ENCODE assay signal across 1 cellular context in the genomic region with DNA sequence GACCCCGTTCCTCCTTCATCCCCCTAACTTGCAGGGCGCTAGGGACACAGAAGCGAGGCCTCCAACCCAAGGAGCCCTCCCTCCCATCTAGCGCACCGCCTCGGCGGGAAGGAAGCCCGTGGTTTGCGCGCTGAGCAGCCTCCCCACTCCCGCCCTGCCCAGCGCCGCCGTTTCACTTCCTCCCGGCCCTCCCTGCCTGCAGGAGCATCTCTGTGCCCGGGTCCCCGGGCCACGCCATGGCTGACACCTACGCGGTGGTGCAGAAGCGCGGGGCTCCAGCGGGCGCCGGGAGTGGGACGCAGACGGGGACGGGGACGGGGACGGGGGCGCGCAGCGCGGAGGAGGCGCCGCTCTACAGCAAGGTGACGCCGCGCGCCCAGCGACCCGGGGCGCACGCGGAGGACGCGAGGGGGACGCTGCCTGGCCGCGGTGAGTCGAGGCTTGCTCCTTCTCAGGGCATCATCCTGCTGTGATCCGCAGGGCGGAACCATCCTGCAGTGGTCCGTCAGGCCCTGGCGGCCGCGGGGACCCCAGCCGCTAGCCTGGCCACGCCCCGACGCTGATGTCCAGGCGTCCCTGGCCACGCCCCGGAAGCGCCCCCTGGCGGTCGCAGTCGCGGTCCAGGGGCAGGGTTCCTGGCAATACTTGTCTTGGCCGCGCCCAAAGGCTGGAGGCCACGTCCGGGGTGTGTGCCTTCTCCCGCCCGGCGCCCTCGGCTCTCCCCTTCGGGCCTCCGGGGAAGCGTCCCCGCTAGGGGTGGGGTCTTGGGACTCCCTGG.
A peak's percentile ranks its signal among the peaks of the same experiment; 100 is the strongest.
TF ChIP-seq lines count a peak whose summit lies in the region.

No MANE protein-coding gene starts in this region.

TF ChIP-seq in GM12878, 131 proteins besides CTCF, POLR2A, EP300 and RAD21 (continued from another document):
- TF ChIP-seq ZNF687 (IDR thresholded peaks at IDR 0.05) (peak; percentile 50), RBBP5 (conservative IDR thresholded peaks at IDR 0.05) (no peak), TARDBP (IDR thresholded peaks at IDR 0.05; ENCODE audit: borderline replicate concordance) (no peak), JUNB (IDR thresholded peaks at IDR 0.05) (no peak), DPF2 (IDR thresholded peaks at IDR 0.05) (peak; percentile 85; the same call in 1 of the 2 replicates), BCL3 (IDR thresholded peaks at IDR 0.05; ENCODE audit: borderline replicate concordance, insufficient read depth, low read depth, low read length, poor library complexity, severe bottlenecking) (no peak), CHD1 (IDR thresholded peaks at IDR 0.05; ENCODE audit: low read depth, low read length) (peak; percentile 25; the same call in 1 of the 2 replicates), SIN3A (IDR thresholded peaks at IDR 0.05; ENCODE audit: low read depth, low read length) (no peak), HDAC6 (IDR thresholded peaks at IDR 0.05; ENCODE audit: unreplicated experiment) (no peak), NRF1 (conservative IDR thresholded peaks at IDR 0.05; ENCODE audit: low read depth, low read length) (no peak), WRNIP1 (IDR thresholded peaks at IDR 0.05; ENCODE audit: borderline replicate concordance, low read depth, low read length) (no peak), STAT3 (IDR thresholded peaks at IDR 0.05; ENCODE audit: low read depth, low read length) (no peak), BACH1 (IDR thresholded peaks at IDR 0.05; ENCODE audit: borderline replicate concordance) (peak; percentile 39), MTA3 (IDR thresholded peaks at IDR 0.05; ENCODE audit: borderline replicate concordance, low read length) (no peak; the same call in 1 of the 2 replicates), CEBPZ (IDR thresholded peaks at IDR 0.05; ENCODE audit: low read depth, low read length) (no peak), SMARCA5 (IDR thresholded peaks at IDR 0.05) (peak; percentile 93), ZZZ3 (IDR thresholded peaks at IDR 0.05; ENCODE audit: control insufficient read depth, insufficient read length, low read depth) (no peak), FOXK2 (IDR thresholded peaks at IDR 0.05) (no peak), STAT1 (conservative IDR thresholded peaks at IDR 0.05) (no peak), ZNF217 (IDR thresholded peaks at IDR 0.05) (peak; percentile 52; the same call in 1 of the 2 replicates), BMI1 (IDR thresholded peaks at IDR 0.05; ENCODE audit: borderline replicate concordance) (no peak), ZNF207 (IDR thresholded peaks at IDR 0.05; ENCODE audit: borderline replicate concordance) (no peak), CHD4 (IDR thresholded peaks at IDR 0.05) (no peak), POLR2AphosphoS5 (IDR thresholded peaks at IDR 0.05; ENCODE audit: low read length) (peak; percentile 79)
- TF ChIP-seq, protein P1, sequence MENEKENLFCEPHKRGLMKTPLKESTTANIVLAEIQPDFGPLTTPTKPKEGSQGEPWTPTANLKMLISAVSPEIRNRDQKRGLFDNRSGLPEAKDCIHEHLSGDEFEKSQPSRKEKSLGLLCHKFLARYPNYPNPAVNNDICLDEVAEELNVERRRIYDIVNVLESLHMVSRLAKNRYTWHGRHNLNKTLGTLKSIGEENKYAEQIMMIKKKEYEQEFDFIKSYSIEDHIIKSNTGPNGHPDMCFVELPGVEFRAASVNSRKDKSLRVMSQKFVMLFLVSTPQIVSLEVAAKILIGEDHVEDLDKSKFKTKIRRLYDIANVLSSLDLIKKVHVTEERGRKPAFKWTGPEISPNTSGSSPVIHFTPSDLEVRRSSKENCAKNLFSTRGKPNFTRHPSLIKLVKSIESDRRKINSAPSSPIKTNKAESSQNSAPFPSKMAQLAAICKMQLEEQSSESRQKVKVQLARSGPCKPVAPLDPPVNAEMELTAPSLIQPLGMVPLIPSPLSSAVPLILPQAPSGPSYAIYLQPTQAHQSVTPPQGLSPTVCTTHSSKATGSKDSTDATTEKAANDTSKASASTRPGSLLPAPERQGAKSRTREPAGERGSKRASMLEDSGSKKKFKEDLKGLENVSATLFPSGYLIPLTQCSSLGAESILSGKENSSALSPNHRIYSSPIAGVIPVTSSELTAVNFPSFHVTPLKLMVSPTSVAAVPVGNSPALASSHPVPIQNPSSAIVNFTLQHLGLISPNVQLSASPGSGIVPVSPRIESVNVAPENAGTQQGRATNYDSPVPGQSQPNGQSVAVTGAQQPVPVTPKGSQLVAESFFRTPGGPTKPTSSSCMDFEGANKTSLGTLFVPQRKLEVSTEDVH (IDR thresholded peaks at IDR 0.05; ENCODE audit: low read depth, partially characterized antibody): no peak
- TF ChIP-seq, protein P2, sequence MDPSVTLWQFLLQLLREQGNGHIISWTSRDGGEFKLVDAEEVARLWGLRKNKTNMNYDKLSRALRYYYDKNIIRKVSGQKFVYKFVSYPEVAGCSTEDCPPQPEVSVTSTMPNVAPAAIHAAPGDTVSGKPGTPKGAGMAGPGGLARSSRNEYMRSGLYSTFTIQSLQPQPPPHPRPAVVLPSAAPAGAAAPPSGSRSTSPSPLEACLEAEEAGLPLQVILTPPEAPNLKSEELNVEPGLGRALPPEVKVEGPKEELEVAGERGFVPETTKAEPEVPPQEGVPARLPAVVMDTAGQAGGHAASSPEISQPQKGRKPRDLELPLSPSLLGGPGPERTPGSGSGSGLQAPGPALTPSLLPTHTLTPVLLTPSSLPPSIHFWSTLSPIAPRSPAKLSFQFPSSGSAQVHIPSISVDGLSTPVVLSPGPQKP (IDR thresholded peaks at IDR 0.05; ENCODE audit: low read depth, low read length): no peak
- TF ChIP-seq, protein P3, sequence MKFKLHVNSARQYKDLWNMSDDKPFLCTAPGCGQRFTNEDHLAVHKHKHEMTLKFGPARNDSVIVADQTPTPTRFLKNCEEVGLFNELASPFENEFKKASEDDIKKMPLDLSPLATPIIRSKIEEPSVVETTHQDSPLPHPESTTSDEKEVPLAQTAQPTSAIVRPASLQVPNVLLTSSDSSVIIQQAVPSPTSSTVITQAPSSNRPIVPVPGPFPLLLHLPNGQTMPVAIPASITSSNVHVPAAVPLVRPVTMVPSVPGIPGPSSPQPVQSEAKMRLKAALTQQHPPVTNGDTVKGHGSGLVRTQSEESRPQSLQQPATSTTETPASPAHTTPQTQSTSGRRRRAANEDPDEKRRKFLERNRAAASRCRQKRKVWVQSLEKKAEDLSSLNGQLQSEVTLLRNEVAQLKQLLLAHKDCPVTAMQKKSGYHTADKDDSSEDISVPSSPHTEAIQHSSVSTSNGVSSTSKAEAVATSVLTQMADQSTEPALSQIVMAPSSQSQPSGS (IDR thresholded peaks at IDR 0.05; ENCODE audit: low read length): no peak
